ENCODE assay signal across 8 cellular contexts in genomic region chr17:35801583-35802224, GRCh38. TPM values are rescaled to one million over a fixed set of nuclear protein-coding genes. Genes with fewer than 3 reads are reported as not detected.
DNase-seq lines count a peak whose midpoint lies in the region; ATAC-seq and TF ChIP-seq lines count a peak whose summit lies in the region.

No MANE protein-coding gene starts in this region.

- TF ChIP-seq POLR2A in tibial nerve (IDR thresholded peaks at IDR 0.05), result no peak

- peak; percentile 26 for DNase-seq in activated CD4-positive, alpha-beta T cell treated with anti-CD3 and anti-CD28 coated beads, Interleukin-2, amount 10 ng/mL, durations not matched to agents 7 days and 5 days
- no peak for DNase-seq in activated CD4-positive, alpha-beta T cell treated with anti-CD3 and anti-CD28 coated beads, Interleukin-2, amount 50 U/mL, for 4 hours
- DNase-seq in activated CD8-positive, alpha-beta T cell treated with anti-CD3 and anti-CD28 coated beads, Interleukin-2, amount 10 ng/mL, durations not matched to agents 7 days and 5 days, result peak; percentile 44
- DNase-seq in hippocampal formation (lab: John Stamatoyannopoulos, UW) (peak; percentile 54 to 59), tibial nerve (ENCODE audit: low spot score in 2 of 2) (peak in 1 of 2 donors; percentile 61), SW 1271 (lab: John Stamatoyannopoulos, UW) (no peak)

- no peak overlapping the region for H3K4me3 ChIP-seq in tibial nerve

- H3K4me3 Mint-ChIP-seq in activated CD4-positive, alpha-beta T cell treated with anti-CD3 and anti-CD28 coated beads, Interleukin-2, amount 10 ng/mL, durations not matched to agents 7 days and 5 days, result no peak overlapping the region
- no peak overlapping the region for H3K4me3 Mint-ChIP-seq in activated CD8-positive, alpha-beta T cell treated with anti-CD3 and anti-CD28 coated beads, Interleukin-2, amount 10 ng/mL, durations not matched to agents 7 days and 5 days

- TF ChIP-seq EP300 in tibial nerve (IDR thresholded peaks at IDR 0.05), result peak in 1 of 2 donors; percentile 73

- H3K4me1 Mint-ChIP-seq in activated CD4-positive, alpha-beta T cell treated with anti-CD3 and anti-CD28 coated beads, Interleukin-2, amount 10 ng/mL, durations not matched to agents 7 days and 5 days, result peaks cover 30% of the 10 kb centered on the region
- H3K4me1 Mint-ChIP-seq in activated CD8-positive, alpha-beta T cell treated with anti-CD3 and anti-CD28 coated beads, Interleukin-2, amount 10 ng/mL, durations not matched to agents 7 days and 5 days (ENCODE audit: low read depth), result peaks cover 33% of the 10 kb centered on the region

- peaks cover 20% of the 10 kb centered on the region for H3K27me3 Mint-ChIP-seq in activated CD4-positive, alpha-beta T cell treated with anti-CD3 and anti-CD28 coated beads, Interleukin-2, amount 10 ng/mL, durations not matched to agents 7 days and 5 days
- H3K27me3 Mint-ChIP-seq in activated CD8-positive, alpha-beta T cell treated with anti-CD3 and anti-CD28 coated beads, Interleukin-2, amount 10 ng/mL, durations not matched to agents 7 days and 5 days (ENCODE audit: low read depth), result peaks cover 19% of the 10 kb centered on the region

- H3K9me3 Mint-ChIP-seq in activated CD4-positive, alpha-beta T cell treated with anti-CD3 and anti-CD28 coated beads, Interleukin-2, amount 10 ng/mL, durations not matched to agents 7 days and 5 days, result no peaks in the 10 kb centered on the region
- H3K9me3 Mint-ChIP-seq in activated CD8-positive, alpha-beta T cell treated with anti-CD3 and anti-CD28 coated beads, Interleukin-2, amount 10 ng/mL, durations not matched to agents 7 days and 5 days (ENCODE audit: insufficient read depth), result no peaks in the 10 kb centered on the region

- CTCF ChIA-PET in activated CD4-positive, alpha-beta T cell treated with anti-CD3 and anti-CD28 coated beads, Interleukin-2, amount 10 ng/mL, durations not matched to agents 7 days and 5 days (lab: Charles Lee), result interaction anchor here (1.2 kb wide), 1 partner anchor 31 kb away, joined by 3 read pairs; no protein-coding TSS in a partner anchor
- CTCF ChIA-PET in activated CD8-positive, alpha-beta T cell treated with anti-CD3 and anti-CD28 coated beads, Interleukin-2, amount 10 ng/mL, durations not matched to agents 7 days and 5 days (lab: Charles Lee), result interaction anchor here (4.8 kb wide), 1 partner anchor 37 kb away, joined by 58 read pairs; no protein-coding TSS in a partner anchor

- 58 to 64% methylated on average over 9 of the region's 9 CpGs for WGBS in tibial nerve, 2 donors

- TF ChIP-seq CTCF in tibial nerve (IDR thresholded peaks at IDR 0.05), result no peak

- H3K27ac ChIP-seq in tibial nerve, result peak overlapping the region in 3 of 4 donors; percentile 3 to 13 (median 8)

- H3K4me1 ChIP-seq in tibial nerve, result peaks cover 3 to 46% (median 14%) of the 10 kb centered on the region in 4 donors

- H3K27ac Mint-ChIP-seq in activated CD4-positive, alpha-beta T cell treated with anti-CD3 and anti-CD28 coated beads, Interleukin-2, amount 10 ng/mL, durations not matched to agents 7 days and 5 days, result peak overlapping the region; percentile 59
- peak overlapping the region; percentile 63 for H3K27ac Mint-ChIP-seq in activated CD8-positive, alpha-beta T cell treated with anti-CD3 and anti-CD28 coated beads, Interleukin-2, amount 10 ng/mL, durations not matched to agents 7 days and 5 days

- POLR2A ChIA-PET in activated CD4-positive, alpha-beta T cell treated with anti-CD3 and anti-CD28 coated beads, Interleukin-2, amount 10 ng/mL, durations not matched to agents 7 days and 5 days (lab: Charles Lee), result no interaction called here
- POLR2A ChIA-PET in activated CD8-positive, alpha-beta T cell treated with anti-CD3 and anti-CD28 coated beads, Interleukin-2, amount 10 ng/mL, durations not matched to agents 7 days and 5 days (lab: Charles Lee), result no interaction called here

- H3K36me3 ChIP-seq in tibial nerve, result no peaks in the 10 kb centered on the region

- H3K9me3 ChIP-seq in tibial nerve, result no peaks in the 10 kb centered on the region

- ATAC-seq in activated CD8-positive, alpha-beta T cell treated with anti-CD3 and anti-CD28 coated beads, Interleukin-2, amount 10 ng/mL, durations not matched to agents 7 days and 5 days, result peak; percentile 26
- no peak for ATAC-seq in GM18867 (IDR thresholded peaks at IDR 0.05; ENCODE audit: unreplicated experiment)
- ATAC-seq in activated CD4-positive, CD25-positive, alpha-beta regulatory T cell treated with anti-CD3 and anti-CD28 coated beads, Interleukin-2, amount 50 U/mL, for 24 hours, result no peak

- H3K36me3 Mint-ChIP-seq in activated CD4-positive, alpha-beta T cell treated with anti-CD3 and anti-CD28 coated beads, Interleukin-2, amount 10 ng/mL, durations not matched to agents 7 days and 5 days (ENCODE audit: low read depth), result no peaks in the 10 kb centered on the region
- no peaks in the 10 kb centered on the region for H3K36me3 Mint-ChIP-seq in activated CD8-positive, alpha-beta T cell treated with anti-CD3 and anti-CD28 coated beads, Interleukin-2, amount 10 ng/mL, durations not matched to agents 7 days and 5 days (ENCODE audit: low read depth)

- H3K27me3 ChIP-seq in tibial nerve, result no peaks in the 10 kb centered on the region

RNA-seq across cellular contexts. Expression of gene MMP28, which starts 6.3 kb away (rescaled TPM):
- total RNA-seq in activated CD4-positive, alpha-beta T cell treated with anti-CD3 and anti-CD28 coated beads, Interleukin-2, amount 10 ng/mL, durations not matched to agents 7 days and 5 days, result not detected
- not detected for total RNA-seq in activated CD8-positive, alpha-beta T cell treated with anti-CD3 and anti-CD28 coated beads, Interleukin-2, amount 10 ng/mL, durations not matched to agents 7 days and 5 days
- 100 to 1,000 TPM in 3 of 4 donors, 10 to 100 TPM in 1; 71.7 to 174 (median 136) TPM for total RNA-seq in tibial nerve

RNA-seq across cellular contexts. Expression of gene TAF15, which starts 7.6 kb away (rescaled TPM):
- total RNA-seq in activated CD4-positive, alpha-beta T cell treated with anti-CD3 and anti-CD28 coated beads, Interleukin-2, amount 10 ng/mL, durations not matched to agents 7 days and 5 days, result 100 to 1,000 TPM; 274 to 311 TPM
- 100 to 1,000 TPM; 336 to 341 TPM for total RNA-seq in activated CD8-positive, alpha-beta T cell treated with anti-CD3 and anti-CD28 coated beads, Interleukin-2, amount 10 ng/mL, durations not matched to agents 7 days and 5 days
- 100 to 1,000 TPM in 1 of 4 donors, 10 to 100 TPM in 3; 62.8 to 115 (median 88.4) TPM for total RNA-seq in tibial nerve

RNA-seq across cellular contexts. Expression of gene C17orf50, which starts 41.0 kb away (rescaled TPM):
- not detected for total RNA-seq in activated CD4-positive, alpha-beta T cell treated with anti-CD3 and anti-CD28 coated beads, Interleukin-2, amount 10 ng/mL, durations not matched to agents 7 days and 5 days
- not detected for total RNA-seq in activated CD8-positive, alpha-beta T cell treated with anti-CD3 and anti-CD28 coated beads, Interleukin-2, amount 10 ng/mL, durations not matched to agents 7 days and 5 days
- total RNA-seq in tibial nerve, result not detected

RNA-seq across cellular contexts. Expression of gene GAS2L2, which starts 48.7 kb away (rescaled TPM):
- total RNA-seq in activated CD4-positive, alpha-beta T cell treated with anti-CD3 and anti-CD28 coated beads, Interleukin-2, amount 10 ng/mL, durations not matched to agents 7 days and 5 days, result not detected
- not detected for total RNA-seq in activated CD8-positive, alpha-beta T cell treated with anti-CD3 and anti-CD28 coated beads, Interleukin-2, amount 10 ng/mL, durations not matched to agents 7 days and 5 days
- 1 to 10 TPM in 3 of 4 donors, under 1 TPM in 1; 0.84 to 1.4 (median 1.1) TPM for total RNA-seq in tibial nerve

Comparison
In these comparisons a context has a peak if more than half of its experiments do, and no peak if none do; other contexts are left out.
1. DNase-seq: peak in activated CD4-positive, alpha-beta T cell treated with anti-CD3 and anti-CD28 coated beads, Interleukin-2, amount 10 ng/mL, durations not matched to agents 7 days and 5 days (single experiment), activated CD8-positive, alpha-beta T cell treated with anti-CD3 and anti-CD28 coated beads, Interleukin-2, amount 10 ng/mL, durations not matched to agents 7 days and 5 days (single experiment) and hippocampal formation (2 of 2); none in activated CD4-positive, alpha-beta T cell treated with anti-CD3 and anti-CD28 coated beads, Interleukin-2, amount 50 U/mL, for 4 hours (0 of 2) and SW 1271 (0 of 2).
2. RNA of gene MMP28, which starts 6.3 kb away (total RNA-seq): 71.7 to 174 TPM in tibial nerve; not detected in activated CD8-positive, alpha-beta T cell treated with anti-CD3 and anti-CD28 coated beads, Interleukin-2, amount 10 ng/mL, durations not matched to agents 7 days and 5 days and not detected in activated CD4-positive, alpha-beta T cell treated with anti-CD3 and anti-CD28 coated beads, Interleukin-2, amount 10 ng/mL, durations not matched to agents 7 days and 5 days; every median in the first group is over 10 times any median in the second.